In the genomic region with DNA sequence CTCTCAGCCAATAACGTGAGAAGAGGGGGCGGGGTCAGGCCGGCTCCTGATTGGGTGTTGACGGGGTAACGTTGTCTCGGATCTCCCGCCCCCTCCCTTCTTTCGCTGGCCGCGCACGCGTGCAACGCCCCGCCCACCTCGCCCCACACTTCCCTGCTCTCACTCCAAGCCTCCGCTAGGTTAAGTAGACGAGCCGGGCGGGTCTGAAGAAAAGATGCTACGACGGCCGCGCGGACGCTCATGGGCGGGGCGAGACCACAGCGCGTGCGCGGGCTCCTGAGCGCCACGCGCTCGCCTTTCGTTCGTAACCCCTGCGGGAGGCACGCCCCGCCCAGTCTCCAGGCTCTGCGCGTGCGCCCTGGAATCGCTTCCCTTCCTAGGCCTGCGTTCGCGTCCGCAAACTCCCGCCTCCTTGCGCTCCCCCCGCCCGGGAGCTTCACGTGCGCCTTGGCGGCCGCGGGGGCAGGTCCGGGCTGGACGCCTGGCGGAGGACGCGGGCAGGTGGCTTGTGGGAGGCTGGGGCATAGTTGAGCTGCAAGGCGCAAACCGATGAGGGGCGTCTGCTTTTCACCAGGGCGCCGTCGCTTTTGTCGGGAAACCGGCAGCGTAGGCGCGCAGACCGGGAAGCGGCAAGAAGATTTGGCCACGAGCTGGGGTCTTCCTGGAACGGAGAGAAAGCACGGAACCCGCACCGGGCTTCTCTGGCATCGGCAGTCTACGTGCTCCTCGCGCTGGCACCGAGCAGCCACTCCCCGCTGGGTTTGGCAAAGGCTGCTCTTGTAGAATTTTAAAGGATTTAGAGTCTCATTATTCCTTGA, we compare ENCODE assay signal across 8 cellular contexts. TPM values are rescaled to one million over a fixed set of nuclear protein-coding genes. Genes with fewer than 3 reads are reported as not detected.
DNase-seq lines count a peak whose midpoint lies in the region; ATAC-seq and TF ChIP-seq lines count a peak whose summit lies in the region.

No MANE protein-coding gene starts in this region.

- peak; percentile 82 for ATAC-seq in GM21825 (IDR thresholded peaks at IDR 0.05; ENCODE audit: unreplicated experiment)

- peak overlapping the region; percentile 78 to 94 (median 86) for H3K4me3 ChIP-seq in Peyer's patch
- peak overlapping the region; percentile 56 to 91 (median 76) for H3K4me3 ChIP-seq in esophagus squamous epithelium

- H3K27me3 ChIP-seq in Peyer's patch = no peaks in the 10 kb centered on the region
- H3K27me3 ChIP-seq in esophagus squamous epithelium = no peaks in the 10 kb centered on the region

- peak in 5 of 6 experiments; percentile 9 to 62 (median 48) for TF ChIP-seq CTCF in Peyer's patch (IDR thresholded peaks at IDR 0.05)
- TF ChIP-seq CTCF in esophagus squamous epithelium (IDR thresholded peaks at IDR 0.05) = peak in 3 of 6 experiments; percentile 35 to 50 (median 36)

- H3K36me3 ChIP-seq in KOPT-K1 (ENCODE audit: insufficient read depth, low read length) (peaks cover 18% of the 10 kb centered on the region), Peyer's patch (no peaks in the 10 kb centered on the region), esophagus squamous epithelium (no peaks in the 10 kb centered on the region)

- 0% methylated on average over 17 to 27 of the region's 86 CpGs for WGBS in esophagus squamous epithelium, 2 donors

- no peaks in the 10 kb centered on the region for H3K9me3 ChIP-seq in KOPT-K1 (ENCODE audit: insufficient read depth, low read length, poor library complexity, severe bottlenecking)
- no peaks in the 10 kb centered on the region for H3K9me3 ChIP-seq in Peyer's patch
- no peaks in the 10 kb centered on the region for H3K9me3 ChIP-seq in esophagus squamous epithelium

- peak; percentile 95 for DNase-seq in Daoy (ENCODE audit: low read depth)
- DNase-seq in Peyer's patch = peak; percentile 99 to 100 (median 100)
- peak; percentile 99 for DNase-seq in activated T-helper 1 cell treated with Interleukin-2 at 50 U/mL for 16 hours (ENCODE audit: low read depth)
- peak; percentile 99 for DNase-seq in esophagus squamous epithelium (lab: John Stamatoyannopoulos, UW)
- DNase-seq in myocyte (ENCODE audit: low read depth) = peak; percentile 99
- peak; percentile 100 for DNase-seq in stimulated activated CD8-positive, alpha-beta memory T cell treated with anti-CD3 and anti-CD28 coated beads, Interleukin-7, amount 100 ng/mL, for 4 hours (ENCODE audit: low read depth in 2 of 2)

- TF ChIP-seq POLR2A in Peyer's patch (IDR thresholded peaks at IDR 0.05) = peak; percentile 77 to 78
- TF ChIP-seq POLR2A in esophagus squamous epithelium (IDR thresholded peaks at IDR 0.05) = peak in 3 of 4 donors; percentile 15 to 81 (median 67)

- H3K27ac ChIP-seq in KOPT-K1 (ENCODE audit: low read depth, low read length, poor library complexity, severe bottlenecking) (peak overlapping the region; percentile 89), Peyer's patch (peak overlapping the region; percentile 87 to 97 (median 91)), esophagus squamous epithelium (peak overlapping the region; percentile 91 to 98 (median 96))

- intact Hi-C loops in esophagus squamous epithelium (cut with DNase I) = no loop called here

- H3K4me1 ChIP-seq in Peyer's patch (peaks cover 0 to 11% (median 0%) of the 10 kb centered on the region in 4 donors), esophagus squamous epithelium (peaks cover 0 to 60% (median 15%) of the 10 kb centered on the region in 3 donors)

RNA-seq across cellular contexts. Expression of gene PGRMC2, which starts 0.5 kb away (rescaled TPM):
- total RNA-seq in Daoy (2014; rRNA removed; shearing (Covaris generic)) = 11.4 and 13.1 TPM in 2 replicates
- total RNA-seq in Peyer's patch (100 to 1,000 TPM in 1 of 4 donors, 10 to 100 TPM in 3; 19.8 to 113 (median 55.3) TPM), esophagus squamous epithelium (10 to 100 TPM; 13.6 to 39.3 (median 23.0) TPM), myocyte (16.7 and 19.6 TPM in 2 replicates)
- polyA plus RNA-seq in myocyte (2012) = 84.4 TPM

Comparison
In these comparisons a context has a peak if more than half of its experiments do, and no peak if none do; other contexts are left out.
1. Peak in every context shown above with its lines: DNase-seq, ATAC-seq, H3K4me3 ChIP-seq and H3K27ac ChIP-seq.